Comparison of ENCODE assay signal across 2 cellular contexts in the genomic region with DNA sequence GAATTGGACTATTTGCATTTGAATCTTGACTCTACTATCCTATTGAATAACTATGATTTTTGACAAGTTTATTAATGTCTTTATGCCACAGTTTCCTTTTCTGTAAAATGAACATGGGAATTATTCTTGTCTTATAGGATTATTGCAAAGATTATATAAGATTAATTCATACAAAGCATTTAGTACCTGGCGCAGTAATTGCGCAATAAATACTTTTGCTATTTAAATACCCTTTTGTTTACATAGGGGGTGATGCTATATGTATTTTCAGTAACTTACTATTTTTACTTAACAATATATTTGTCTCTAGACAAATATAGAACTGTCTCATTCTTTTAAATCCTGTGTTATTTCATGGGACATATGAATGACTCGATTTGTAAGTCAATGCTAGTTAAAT.
TF ChIP-seq lines count a peak whose summit lies in the region.

No MANE protein-coding gene starts in this region.

TF ChIP-seq in IMR-90, 13 proteins besides CTCF, POLR2A, EP300 and RAD21:
- peak; percentile 91 for TF ChIP-seq CEBPB (IDR thresholded peaks at IDR 0.05; ENCODE audit: low read depth, low read length)
- TF ChIP-seq, protein P1, sequence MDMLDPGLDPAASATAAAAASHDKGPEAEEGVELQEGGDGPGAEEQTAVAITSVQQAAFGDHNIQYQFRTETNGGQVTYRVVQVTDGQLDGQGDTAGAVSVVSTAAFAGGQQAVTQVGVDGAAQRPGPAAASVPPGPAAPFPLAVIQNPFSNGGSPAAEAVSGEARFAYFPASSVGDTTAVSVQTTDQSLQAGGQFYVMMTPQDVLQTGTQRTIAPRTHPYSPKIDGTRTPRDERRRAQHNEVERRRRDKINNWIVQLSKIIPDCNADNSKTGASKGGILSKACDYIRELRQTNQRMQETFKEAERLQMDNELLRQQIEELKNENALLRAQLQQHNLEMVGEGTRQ (IDR thresholded peaks at IDR 0.05; ENCODE audit: low read depth, low read length) = no peak

TF ChIP-seq in K562, 482 proteins besides CTCF, POLR2A, EP300 and RAD21 (continues in another document):
- TF ChIP-seq ZNF766 (CRISPR knock-in tag; conservative IDR thresholded peaks at IDR 0.05) = no peak
- TF ChIP-seq ZNF830 (CRISPR knock-in tag; IDR thresholded peaks at IDR 0.05) = no peak
- TF ChIP-seq, protein P2, sequence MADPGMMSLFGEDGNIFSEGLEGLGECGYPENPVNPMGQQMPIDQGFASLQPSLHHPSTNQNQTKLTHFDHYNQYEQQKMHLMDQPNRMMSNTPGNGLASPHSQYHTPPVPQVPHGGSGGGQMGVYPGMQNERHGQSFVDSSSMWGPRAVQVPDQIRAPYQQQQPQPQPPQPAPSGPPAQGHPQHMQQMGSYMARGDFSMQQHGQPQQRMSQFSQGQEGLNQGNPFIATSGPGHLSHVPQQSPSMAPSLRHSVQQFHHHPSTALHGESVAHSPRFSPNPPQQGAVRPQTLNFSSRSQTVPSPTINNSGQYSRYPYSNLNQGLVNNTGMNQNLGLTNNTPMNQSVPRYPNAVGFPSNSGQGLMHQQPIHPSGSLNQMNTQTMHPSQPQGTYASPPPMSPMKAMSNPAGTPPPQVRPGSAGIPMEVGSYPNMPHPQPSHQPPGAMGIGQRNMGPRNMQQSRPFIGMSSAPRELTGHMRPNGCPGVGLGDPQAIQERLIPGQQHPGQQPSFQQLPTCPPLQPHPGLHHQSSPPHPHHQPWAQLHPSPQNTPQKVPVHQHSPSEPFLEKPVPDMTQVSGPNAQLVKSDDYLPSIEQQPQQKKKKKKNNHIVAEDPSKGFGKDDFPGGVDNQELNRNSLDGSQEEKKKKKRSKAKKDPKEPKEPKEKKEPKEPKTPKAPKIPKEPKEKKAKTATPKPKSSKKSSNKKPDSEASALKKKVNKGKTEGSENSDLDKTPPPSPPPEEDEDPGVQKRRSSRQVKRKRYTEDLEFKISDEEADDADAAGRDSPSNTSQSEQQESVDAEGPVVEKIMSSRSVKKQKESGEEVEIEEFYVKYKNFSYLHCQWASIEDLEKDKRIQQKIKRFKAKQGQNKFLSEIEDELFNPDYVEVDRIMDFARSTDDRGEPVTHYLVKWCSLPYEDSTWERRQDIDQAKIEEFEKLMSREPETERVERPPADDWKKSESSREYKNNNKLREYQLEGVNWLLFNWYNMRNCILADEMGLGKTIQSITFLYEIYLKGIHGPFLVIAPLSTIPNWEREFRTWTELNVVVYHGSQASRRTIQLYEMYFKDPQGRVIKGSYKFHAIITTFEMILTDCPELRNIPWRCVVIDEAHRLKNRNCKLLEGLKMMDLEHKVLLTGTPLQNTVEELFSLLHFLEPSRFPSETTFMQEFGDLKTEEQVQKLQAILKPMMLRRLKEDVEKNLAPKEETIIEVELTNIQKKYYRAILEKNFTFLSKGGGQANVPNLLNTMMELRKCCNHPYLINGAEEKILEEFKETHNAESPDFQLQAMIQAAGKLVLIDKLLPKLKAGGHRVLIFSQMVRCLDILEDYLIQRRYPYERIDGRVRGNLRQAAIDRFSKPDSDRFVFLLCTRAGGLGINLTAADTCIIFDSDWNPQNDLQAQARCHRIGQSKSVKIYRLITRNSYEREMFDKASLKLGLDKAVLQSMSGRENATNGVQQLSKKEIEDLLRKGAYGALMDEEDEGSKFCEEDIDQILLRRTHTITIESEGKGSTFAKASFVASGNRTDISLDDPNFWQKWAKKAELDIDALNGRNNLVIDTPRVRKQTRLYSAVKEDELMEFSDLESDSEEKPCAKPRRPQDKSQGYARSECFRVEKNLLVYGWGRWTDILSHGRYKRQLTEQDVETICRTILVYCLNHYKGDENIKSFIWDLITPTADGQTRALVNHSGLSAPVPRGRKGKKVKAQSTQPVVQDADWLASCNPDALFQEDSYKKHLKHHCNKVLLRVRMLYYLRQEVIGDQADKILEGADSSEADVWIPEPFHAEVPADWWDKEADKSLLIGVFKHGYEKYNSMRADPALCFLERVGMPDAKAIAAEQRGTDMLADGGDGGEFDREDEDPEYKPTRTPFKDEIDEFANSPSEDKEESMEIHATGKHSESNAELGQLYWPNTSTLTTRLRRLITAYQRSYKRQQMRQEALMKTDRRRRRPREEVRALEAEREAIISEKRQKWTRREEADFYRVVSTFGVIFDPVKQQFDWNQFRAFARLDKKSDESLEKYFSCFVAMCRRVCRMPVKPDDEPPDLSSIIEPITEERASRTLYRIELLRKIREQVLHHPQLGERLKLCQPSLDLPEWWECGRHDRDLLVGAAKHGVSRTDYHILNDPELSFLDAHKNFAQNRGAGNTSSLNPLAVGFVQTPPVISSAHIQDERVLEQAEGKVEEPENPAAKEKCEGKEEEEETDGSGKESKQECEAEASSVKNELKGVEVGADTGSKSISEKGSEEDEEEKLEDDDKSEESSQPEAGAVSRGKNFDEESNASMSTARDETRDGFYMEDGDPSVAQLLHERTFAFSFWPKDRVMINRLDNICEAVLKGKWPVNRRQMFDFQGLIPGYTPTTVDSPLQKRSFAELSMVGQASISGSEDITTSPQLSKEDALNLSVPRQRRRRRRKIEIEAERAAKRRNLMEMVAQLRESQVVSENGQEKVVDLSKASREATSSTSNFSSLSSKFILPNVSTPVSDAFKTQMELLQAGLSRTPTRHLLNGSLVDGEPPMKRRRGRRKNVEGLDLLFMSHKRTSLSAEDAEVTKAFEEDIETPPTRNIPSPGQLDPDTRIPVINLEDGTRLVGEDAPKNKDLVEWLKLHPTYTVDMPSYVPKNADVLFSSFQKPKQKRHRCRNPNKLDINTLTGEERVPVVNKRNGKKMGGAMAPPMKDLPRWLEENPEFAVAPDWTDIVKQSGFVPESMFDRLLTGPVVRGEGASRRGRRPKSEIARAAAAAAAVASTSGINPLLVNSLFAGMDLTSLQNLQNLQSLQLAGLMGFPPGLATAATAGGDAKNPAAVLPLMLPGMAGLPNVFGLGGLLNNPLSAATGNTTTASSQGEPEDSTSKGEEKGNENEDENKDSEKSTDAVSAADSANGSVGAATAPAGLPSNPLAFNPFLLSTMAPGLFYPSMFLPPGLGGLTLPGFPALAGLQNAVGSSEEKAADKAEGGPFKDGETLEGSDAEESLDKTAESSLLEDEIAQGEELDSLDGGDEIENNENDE (IDR thresholded peaks at IDR 0.05; ENCODE audit: low read depth, low read length) = no peak
- TF ChIP-seq ZNF444 (CRISPR knock-in tag; IDR thresholded peaks at IDR 0.05) = no peak
- no peak for TF ChIP-seq CEBPG (CRISPR knock-in tag; IDR thresholded peaks at IDR 0.05)
- TF ChIP-seq CEBPG (tag; conservative IDR thresholded peaks at IDR 0.05 in 1 of 2, IDR thresholded peaks at IDR 0.05 in 1 of 2) = peak; percentile 70 to 99
- TF ChIP-seq MEF2A (IDR thresholded peaks at IDR 0.05; ENCODE audit: control insufficient read depth, low read depth, low read length) = no peak
- TF ChIP-seq, protein P3, sequence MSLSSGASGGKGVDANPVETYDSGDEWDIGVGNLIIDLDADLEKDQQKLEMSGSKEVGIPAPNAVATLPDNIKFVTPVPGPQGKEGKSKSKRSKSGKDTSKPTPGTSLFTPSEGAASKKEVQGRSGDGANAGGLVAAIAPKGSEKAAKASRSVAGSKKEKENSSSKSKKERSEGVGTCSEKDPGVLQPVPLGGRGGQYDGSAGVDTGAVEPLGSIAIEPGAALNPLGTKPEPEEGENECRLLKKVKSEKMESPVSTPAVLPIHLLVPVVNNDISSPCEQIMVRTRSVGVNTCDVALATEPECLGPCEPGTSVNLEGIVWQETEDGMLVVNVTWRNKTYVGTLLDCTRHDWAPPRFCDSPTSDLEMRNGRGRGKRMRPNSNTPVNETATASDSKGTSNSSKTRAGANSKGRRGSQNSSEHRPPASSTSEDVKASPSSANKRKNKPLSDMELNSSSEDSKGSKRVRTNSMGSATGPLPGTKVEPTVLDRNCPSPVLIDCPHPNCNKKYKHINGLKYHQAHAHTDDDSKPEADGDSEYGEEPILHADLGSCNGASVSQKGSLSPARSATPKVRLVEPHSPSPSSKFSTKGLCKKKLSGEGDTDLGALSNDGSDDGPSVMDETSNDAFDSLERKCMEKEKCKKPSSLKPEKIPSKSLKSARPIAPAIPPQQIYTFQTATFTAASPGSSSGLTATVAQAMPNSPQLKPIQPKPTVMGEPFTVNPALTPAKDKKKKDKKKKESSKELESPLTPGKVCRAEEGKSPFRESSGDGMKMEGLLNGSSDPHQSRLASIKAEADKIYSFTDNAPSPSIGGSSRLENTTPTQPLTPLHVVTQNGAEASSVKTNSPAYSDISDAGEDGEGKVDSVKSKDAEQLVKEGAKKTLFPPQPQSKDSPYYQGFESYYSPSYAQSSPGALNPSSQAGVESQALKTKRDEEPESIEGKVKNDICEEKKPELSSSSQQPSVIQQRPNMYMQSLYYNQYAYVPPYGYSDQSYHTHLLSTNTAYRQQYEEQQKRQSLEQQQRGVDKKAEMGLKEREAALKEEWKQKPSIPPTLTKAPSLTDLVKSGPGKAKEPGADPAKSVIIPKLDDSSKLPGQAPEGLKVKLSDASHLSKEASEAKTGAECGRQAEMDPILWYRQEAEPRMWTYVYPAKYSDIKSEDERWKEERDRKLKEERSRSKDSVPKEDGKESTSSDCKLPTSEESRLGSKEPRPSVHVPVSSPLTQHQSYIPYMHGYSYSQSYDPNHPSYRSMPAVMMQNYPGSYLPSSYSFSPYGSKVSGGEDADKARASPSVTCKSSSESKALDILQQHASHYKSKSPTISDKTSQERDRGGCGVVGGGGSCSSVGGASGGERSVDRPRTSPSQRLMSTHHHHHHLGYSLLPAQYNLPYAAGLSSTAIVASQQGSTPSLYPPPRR (CRISPR knock-in tag; IDR thresholded peaks at IDR 0.05; ENCODE audit: borderline replicate concordance) = no peak
- no peak for TF ChIP-seq GTF2A2 (tag; IDR thresholded peaks at IDR 0.05)
- TF ChIP-seq, protein P4, sequence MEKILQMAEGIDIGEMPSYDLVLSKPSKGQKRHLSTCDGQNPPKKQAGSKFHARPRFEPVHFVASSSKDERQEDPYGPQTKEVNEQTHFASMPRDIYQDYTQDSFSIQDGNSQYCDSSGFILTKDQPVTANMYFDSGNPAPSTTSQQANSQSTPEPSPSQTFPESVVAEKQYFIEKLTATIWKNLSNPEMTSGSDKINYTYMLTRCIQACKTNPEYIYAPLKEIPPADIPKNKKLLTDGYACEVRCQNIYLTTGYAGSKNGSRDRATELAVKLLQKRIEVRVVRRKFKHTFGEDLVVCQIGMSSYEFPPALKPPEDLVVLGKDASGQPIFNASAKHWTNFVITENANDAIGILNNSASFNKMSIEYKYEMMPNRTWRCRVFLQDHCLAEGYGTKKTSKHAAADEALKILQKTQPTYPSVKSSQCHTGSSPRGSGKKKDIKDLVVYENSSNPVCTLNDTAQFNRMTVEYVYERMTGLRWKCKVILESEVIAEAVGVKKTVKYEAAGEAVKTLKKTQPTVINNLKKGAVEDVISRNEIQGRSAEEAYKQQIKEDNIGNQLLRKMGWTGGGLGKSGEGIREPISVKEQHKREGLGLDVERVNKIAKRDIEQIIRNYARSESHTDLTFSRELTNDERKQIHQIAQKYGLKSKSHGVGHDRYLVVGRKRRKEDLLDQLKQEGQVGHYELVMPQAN (IDR thresholded peaks at IDR 0.05; ENCODE audit: borderline replicate concordance) = no peak
- TF ChIP-seq RBFOX2 (IDR thresholded peaks at IDR 0.05; ENCODE audit: low read depth, low read length) = 0 out of 2 replicates have a peak, but pooled peaks have one; percentile 19
- TF ChIP-seq PYGO2 (tag; IDR thresholded peaks at IDR 0.05) = no peak
- TF ChIP-seq TEAD1 (CRISPR knock-in tag; IDR thresholded peaks at IDR 0.05) = no peak
- no peak for TF ChIP-seq ZBTB1 (CRISPR knock-in tag; IDR thresholded peaks at IDR 0.05; ENCODE audit: borderline replicate concordance, low read depth)
- TF ChIP-seq, protein P5, sequence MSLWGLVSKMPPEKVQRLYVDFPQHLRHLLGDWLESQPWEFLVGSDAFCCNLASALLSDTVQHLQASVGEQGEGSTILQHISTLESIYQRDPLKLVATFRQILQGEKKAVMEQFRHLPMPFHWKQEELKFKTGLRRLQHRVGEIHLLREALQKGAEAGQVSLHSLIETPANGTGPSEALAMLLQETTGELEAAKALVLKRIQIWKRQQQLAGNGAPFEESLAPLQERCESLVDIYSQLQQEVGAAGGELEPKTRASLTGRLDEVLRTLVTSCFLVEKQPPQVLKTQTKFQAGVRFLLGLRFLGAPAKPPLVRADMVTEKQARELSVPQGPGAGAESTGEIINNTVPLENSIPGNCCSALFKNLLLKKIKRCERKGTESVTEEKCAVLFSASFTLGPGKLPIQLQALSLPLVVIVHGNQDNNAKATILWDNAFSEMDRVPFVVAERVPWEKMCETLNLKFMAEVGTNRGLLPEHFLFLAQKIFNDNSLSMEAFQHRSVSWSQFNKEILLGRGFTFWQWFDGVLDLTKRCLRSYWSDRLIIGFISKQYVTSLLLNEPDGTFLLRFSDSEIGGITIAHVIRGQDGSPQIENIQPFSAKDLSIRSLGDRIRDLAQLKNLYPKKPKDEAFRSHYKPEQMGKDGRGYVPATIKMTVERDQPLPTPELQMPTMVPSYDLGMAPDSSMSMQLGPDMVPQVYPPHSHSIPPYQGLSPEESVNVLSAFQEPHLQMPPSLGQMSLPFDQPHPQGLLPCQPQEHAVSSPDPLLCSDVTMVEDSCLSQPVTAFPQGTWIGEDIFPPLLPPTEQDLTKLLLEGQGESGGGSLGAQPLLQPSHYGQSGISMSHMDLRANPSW (CRISPR knock-in tag; IDR thresholded peaks at IDR 0.05) = no peak
- no peak for TF ChIP-seq RBBP5 (IDR thresholded peaks at IDR 0.05; ENCODE audit: borderline replicate concordance, insufficient read depth, low read length, poor library complexity, severe bottlenecking)
- TF ChIP-seq CEBPB (tag; IDR thresholded peaks at IDR 0.05) = peak; percentile 96
- TF ChIP-seq LEF1 (IDR thresholded peaks at IDR 0.05) = no peak
- TF ChIP-seq ZNF24 (IDR thresholded peaks at IDR 0.05) = no peak
- TF ChIP-seq, protein P6, sequence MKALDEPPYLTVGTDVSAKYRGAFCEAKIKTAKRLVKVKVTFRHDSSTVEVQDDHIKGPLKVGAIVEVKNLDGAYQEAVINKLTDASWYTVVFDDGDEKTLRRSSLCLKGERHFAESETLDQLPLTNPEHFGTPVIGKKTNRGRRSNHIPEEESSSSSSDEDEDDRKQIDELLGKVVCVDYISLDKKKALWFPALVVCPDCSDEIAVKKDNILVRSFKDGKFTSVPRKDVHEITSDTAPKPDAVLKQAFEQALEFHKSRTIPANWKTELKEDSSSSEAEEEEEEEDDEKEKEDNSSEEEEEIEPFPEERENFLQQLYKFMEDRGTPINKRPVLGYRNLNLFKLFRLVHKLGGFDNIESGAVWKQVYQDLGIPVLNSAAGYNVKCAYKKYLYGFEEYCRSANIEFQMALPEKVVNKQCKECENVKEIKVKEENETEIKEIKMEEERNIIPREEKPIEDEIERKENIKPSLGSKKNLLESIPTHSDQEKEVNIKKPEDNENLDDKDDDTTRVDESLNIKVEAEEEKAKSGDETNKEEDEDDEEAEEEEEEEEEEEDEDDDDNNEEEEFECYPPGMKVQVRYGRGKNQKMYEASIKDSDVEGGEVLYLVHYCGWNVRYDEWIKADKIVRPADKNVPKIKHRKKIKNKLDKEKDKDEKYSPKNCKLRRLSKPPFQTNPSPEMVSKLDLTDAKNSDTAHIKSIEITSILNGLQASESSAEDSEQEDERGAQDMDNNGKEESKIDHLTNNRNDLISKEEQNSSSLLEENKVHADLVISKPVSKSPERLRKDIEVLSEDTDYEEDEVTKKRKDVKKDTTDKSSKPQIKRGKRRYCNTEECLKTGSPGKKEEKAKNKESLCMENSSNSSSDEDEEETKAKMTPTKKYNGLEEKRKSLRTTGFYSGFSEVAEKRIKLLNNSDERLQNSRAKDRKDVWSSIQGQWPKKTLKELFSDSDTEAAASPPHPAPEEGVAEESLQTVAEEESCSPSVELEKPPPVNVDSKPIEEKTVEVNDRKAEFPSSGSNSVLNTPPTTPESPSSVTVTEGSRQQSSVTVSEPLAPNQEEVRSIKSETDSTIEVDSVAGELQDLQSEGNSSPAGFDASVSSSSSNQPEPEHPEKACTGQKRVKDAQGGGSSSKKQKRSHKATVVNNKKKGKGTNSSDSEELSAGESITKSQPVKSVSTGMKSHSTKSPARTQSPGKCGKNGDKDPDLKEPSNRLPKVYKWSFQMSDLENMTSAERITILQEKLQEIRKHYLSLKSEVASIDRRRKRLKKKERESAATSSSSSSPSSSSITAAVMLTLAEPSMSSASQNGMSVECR (CRISPR knock-in tag; IDR thresholded peaks at IDR 0.05) = no peak
- TF ChIP-seq ILK (tag; IDR thresholded peaks at IDR 0.05; ENCODE audit: borderline replicate concordance, low read depth) = no peak
